17 cellular contexts compared by ENCODE assay signal in the genomic region with DNA sequence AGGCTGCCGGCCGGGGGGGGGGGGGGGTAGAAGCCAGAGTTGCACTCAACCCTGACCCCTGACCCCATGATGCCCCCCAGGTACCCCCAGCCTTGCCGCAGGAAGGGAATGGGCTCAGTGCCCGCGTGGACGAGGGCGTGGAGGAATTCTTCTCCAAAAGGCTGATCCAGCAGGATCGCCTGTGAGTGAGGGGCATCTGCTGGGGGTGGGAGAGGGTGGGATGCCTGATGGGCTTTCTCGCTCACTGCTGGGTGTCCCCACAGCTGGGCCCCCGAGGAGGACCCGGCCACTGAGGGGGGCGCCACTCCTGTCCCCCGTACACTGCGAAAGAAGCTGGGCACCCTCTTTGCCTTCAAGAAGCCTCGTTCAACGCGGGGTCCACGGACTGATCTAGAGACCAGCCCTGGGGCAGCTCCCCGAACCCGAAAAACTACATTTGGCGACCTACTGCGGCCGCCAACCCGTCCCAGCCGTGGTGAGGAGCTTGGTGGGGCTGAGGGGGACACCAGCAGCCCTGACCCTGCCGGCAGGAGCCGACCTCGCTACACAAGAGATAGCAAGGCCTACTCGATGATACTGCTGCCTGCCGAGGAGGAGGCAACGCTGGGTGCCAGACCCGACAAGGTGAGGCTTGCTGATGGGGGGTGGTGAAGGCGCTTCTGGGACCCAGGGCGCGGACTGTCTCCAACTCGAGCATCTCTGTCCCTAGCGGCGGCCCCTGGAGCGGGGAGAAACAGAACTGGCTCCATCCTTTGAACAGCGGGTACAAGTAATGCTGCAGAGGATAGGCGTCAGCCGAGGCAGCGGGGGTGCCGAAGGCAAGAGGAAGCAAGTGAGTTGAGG. TPM values are rescaled to one million over a fixed set of nuclear protein-coding genes. Genes with fewer than 3 reads are reported as not detected.
DNase-seq lines count a peak whose midpoint lies in the region; ATAC-seq and TF ChIP-seq lines count a peak whose summit lies in the region.
"Had no signal": no experiment of that assay in that cellular context is flagged by ENCODE, and none has a peak within 500 bp of the region (broad histone marks: within the 10 kb centered on the region; RNA-seq: fewer than 3 reads in every experiment).

No MANE protein-coding gene starts in this region.

- H3K36me3 Mint-ChIP-seq in glutamatergic neuron (ENCODE audit: unreplicated experiment) = peaks cover 16% of the 10 kb centered on the region
- peaks cover 43% of the 10 kb centered on the region for H3K36me3 Mint-ChIP-seq in activated CD4-positive, alpha-beta T cell treated with anti-CD3 and anti-CD28 coated beads for 36 hours (ENCODE audit: low read depth)

- peaks cover 28% of the 10 kb centered on the region for H3K27me3 Mint-ChIP-seq in glutamatergic neuron (ENCODE audit: unreplicated experiment)
- no peaks in the 10 kb centered on the region for H3K27me3 Mint-ChIP-seq in activated CD4-positive, alpha-beta T cell treated with anti-CD3 and anti-CD28 coated beads for 36 hours
- H3K27me3 Mint-ChIP-seq: activated B cell treated with CpG ODN at 0.5 μM for 24 hours; activated naive CD8-positive, alpha-beta T cell; stimulated activated memory B cell treated with anti-CD40 and anti-IgM and Interleukin-4, amounts not matched to agents 10 μg/mL and 1 μg/mL and 100 μg/mL, for 72 hours had no signal

- peaks cover 2% of the 10 kb centered on the region for H3K4me1 Mint-ChIP-seq in glutamatergic neuron (ENCODE audit: low read depth, unreplicated experiment)
- peaks cover 14% of the 10 kb centered on the region for H3K4me1 Mint-ChIP-seq in activated CD4-positive, alpha-beta T cell treated with anti-CD3 and anti-CD28 coated beads for 36 hours

- intact Hi-C loops in A673 (cut with micrococcal nuclease; ENCODE audit: unreplicated experiment) = no loop called here
- intact Hi-C loops in activated CD4-positive, alpha-beta T cell treated with anti-CD3 and anti-CD28 coated beads for 36 hours (cut with DNase I, micrococcal nuclease) = no loop called here

- CTCF ChIA-PET in A673 (lab: Charles Lee) = no interaction called here
- CTCF ChIA-PET in activated CD4-positive, alpha-beta T cell treated with anti-CD3 and anti-CD28 coated beads for 36 hours (lab: Charles Lee) = no interaction called here

- DNase-seq in A673 (ENCODE audit: low spot score) (no peak), NT2/D1 (ENCODE audit: low read depth, low spot score) (no peak), glutamatergic neuron (no peak), amniotic stem cell (lab: John Stamatoyannopoulos, UW) (no peak)
- no peak for DNase-seq in activated CD4-positive, alpha-beta T cell treated with anti-CD3 and anti-CD28 coated beads for 36 hours
- DNase-seq: activated B cell treated with CpG ODN at 0.5 μM for 24 hours; AML-193; DMS79; NCI-H1092; NCI-H345; stimulated activated CD4-positive, alpha-beta T cell treated with anti-CD3 and anti-CD28 coated beads, Interleukin-4, amount 100 ng/mL, for 1 hour; uterus had no signal

- peak overlapping the region; percentile 64 for H3K4me3 ChIP-seq in A673 (ENCODE audit: low read depth, low read length, poor library complexity, severe bottlenecking)
- peak overlapping the region; percentile 76 for H3K4me3 ChIP-seq in NT2/D1 (ENCODE audit: insufficient read length, low read depth)
- H3K4me3 ChIP-seq: uterus had no signal

- POLR2A ChIA-PET in A673 (lab: Charles Lee; ENCODE audit: low non-redundant PET) = no interaction called here
- POLR2A ChIA-PET in activated CD4-positive, alpha-beta T cell treated with anti-CD3 and anti-CD28 coated beads for 36 hours (lab: Charles Lee) = interaction anchor here (0.6 kb wide), 1 partner anchor 620 kb away, joined by 3 read pairs; no protein-coding TSS in a partner anchor

- no TSS peak for BruUV-seq in A673 (replicated peaks; lab: Mats Ljungman, UMichigan)

- H3K27ac Mint-ChIP-seq in glutamatergic neuron (ENCODE audit: unreplicated experiment) = no peak overlapping the region
- H3K27ac Mint-ChIP-seq in activated CD4-positive, alpha-beta T cell treated with anti-CD3 and anti-CD28 coated beads for 36 hours = no peak overlapping the region
- H3K27ac Mint-ChIP-seq: activated B cell treated with CpG ODN at 0.5 μM for 24 hours; activated naive CD8-positive, alpha-beta T cell; stimulated activated memory B cell treated with anti-CD40 and anti-IgM and Interleukin-4, amounts not matched to agents 10 μg/mL and 1 μg/mL and 100 μg/mL, for 72 hours had no signal

- H3K4me3 Mint-ChIP-seq in glutamatergic neuron (ENCODE audit: unreplicated experiment) = peak overlapping the region; percentile 42
- H3K4me3 Mint-ChIP-seq in activated CD4-positive, alpha-beta T cell treated with anti-CD3 and anti-CD28 coated beads for 36 hours = no peak overlapping the region
- H3K4me3 Mint-ChIP-seq: activated B cell treated with CpG ODN at 0.5 μM for 24 hours; activated naive CD8-positive, alpha-beta T cell; stimulated activated memory B cell treated with anti-CD40 and anti-IgM and Interleukin-4, amounts not matched to agents 10 μg/mL and 1 μg/mL and 100 μg/mL, for 72 hours had no signal

- no peak overlapping the region for H3K27ac ChIP-seq in A673 (ENCODE audit: low read depth, low read length, poor library complexity, severe bottlenecking)
- H3K27ac ChIP-seq: uterus had no signal

- H3K9me3 Mint-ChIP-seq in glutamatergic neuron (ENCODE audit: unreplicated experiment) = peaks cover 15% of the 10 kb centered on the region
- no peaks in the 10 kb centered on the region for H3K9me3 Mint-ChIP-seq in activated CD4-positive, alpha-beta T cell treated with anti-CD3 and anti-CD28 coated beads for 36 hours (ENCODE audit: low read depth)
- H3K9me3 Mint-ChIP-seq: activated B cell treated with CpG ODN at 0.5 μM for 24 hours; stimulated activated memory B cell treated with anti-CD40 and anti-IgM and Interleukin-4, amounts not matched to agents 10 μg/mL and 1 μg/mL and 100 μg/mL, for 72 hours had no signal

- H3K4me1 ChIP-seq in A673 (ENCODE audit: insufficient read depth, low read length, poor library complexity, severe bottlenecking) (peaks cover 6% of the 10 kb centered on the region), NT2/D1 (ENCODE audit: insufficient read depth, insufficient read length) (peaks cover 14% of the 10 kb centered on the region)

- H3K9me3 ChIP-seq in A673 (ENCODE audit: low read depth, low read length, poor library complexity, severe bottlenecking) (no peaks in the 10 kb centered on the region), NT2/D1 (ENCODE audit: insufficient read depth, low read length) (no peaks in the 10 kb centered on the region)
- H3K9me3 ChIP-seq: uterus had no signal

- no peak for TF ChIP-seq CTCF in A673 (conservative IDR thresholded peaks at IDR 0.05; ENCODE audit: low read depth, low read length)
- TF ChIP-seq CTCF in glutamatergic neuron (IDR thresholded peaks at IDR 0.05; ENCODE audit: partially characterized antibody, unreplicated experiment) = no peak

- H3K9ac ChIP-seq in NT2/D1 (ENCODE audit: insufficient read length, low read depth) = peak overlapping the region; percentile 84

- H3K27me3 ChIP-seq in A673 (replicated peaks; ENCODE audit: insufficient read depth, low read depth, low read length, poor library complexity) (peaks cover 22% of the 10 kb centered on the region), NT2/D1 (ENCODE audit: insufficient read depth, insufficient read length) (peaks cover 9% of the 10 kb centered on the region)

- no peak for ATAC-seq in HG02588 (IDR thresholded peaks at IDR 0.05; ENCODE audit: unreplicated experiment)
- ATAC-seq in activated CD4-positive, alpha-beta T cell treated with anti-CD3 and anti-CD28 coated beads for 36 hours = no peak
- ATAC-seq: esophagus mucosa; left lobe of liver; stimulated activated memory B cell treated with anti-CD40 and anti-IgM and Interleukin-4, amounts not matched to agents 10 μg/mL and 1 μg/mL and 100 μg/mL, for 72 hours had no signal

- H3K36me3 ChIP-seq in A673 (ENCODE audit: insufficient read depth, low read length, poor library complexity, severe bottlenecking) (peaks cover 6% of the 10 kb centered on the region), NT2/D1 (ENCODE audit: insufficient read depth, insufficient read length, low read length) (peaks cover 46% of the 10 kb centered on the region)
- H3K36me3 ChIP-seq: uterus had no signal

RNA-seq across cellular contexts. Expression of gene ACD, which starts 5.8 kb away (rescaled TPM):
- total RNA-seq in A673 (2021) (45.8 and 48.0 TPM in 2 replicates), glutamatergic neuron (ENCODE audit: unreplicated experiment) (33.3 TPM)
- total RNA-seq in activated CD4-positive, alpha-beta T cell treated with anti-CD3 and anti-CD28 coated beads for 36 hours = 10 to 100 TPM; 52.2 to 52.4 TPM

RNA-seq across cellular contexts. Expression of gene PARD6A, which starts 6.5 kb away (rescaled TPM):
- 8.6 and 8.7 TPM in 2 replicates for total RNA-seq in A673 (2021)
- total RNA-seq in glutamatergic neuron (ENCODE audit: unreplicated experiment) = 18.7 TPM
- 1 to 10 TPM; 7.8 to 8.7 TPM for total RNA-seq in activated CD4-positive, alpha-beta T cell treated with anti-CD3 and anti-CD28 coated beads for 36 hours

RNA-seq across cellular contexts. Expression of gene CARMIL2, which starts 9.3 kb away (rescaled TPM):
- total RNA-seq in A673 (2021) (4.4 and 9.5 TPM in 2 replicates), glutamatergic neuron (ENCODE audit: unreplicated experiment) (37.1 TPM)
- total RNA-seq in activated CD4-positive, alpha-beta T cell treated with anti-CD3 and anti-CD28 coated beads for 36 hours = 100 to 1,000 TPM; 138 to 153 TPM

RNA-seq across cellular contexts. Expression of gene ENKD1, which starts 12.3 kb away (rescaled TPM):
- total RNA-seq in A673 (2021) = 8.5 and 11.2 TPM in 2 replicates
- total RNA-seq in glutamatergic neuron (ENCODE audit: unreplicated experiment) = 19.0 TPM
- 10 to 100 TPM; 11.7 to 12.0 TPM for total RNA-seq in activated CD4-positive, alpha-beta T cell treated with anti-CD3 and anti-CD28 coated beads for 36 hours

RNA-seq across cellular contexts. Expression of gene C16orf86, which starts 12.3 kb away (rescaled TPM):
- total RNA-seq in A673 (2021) (not detected in 2 replicates), glutamatergic neuron (ENCODE audit: unreplicated experiment) (3.4 TPM)
- total RNA-seq in activated CD4-positive, alpha-beta T cell treated with anti-CD3 and anti-CD28 coated beads for 36 hours = 1 to 10 TPM; 2.4 to 3.0 TPM
